21 cellular contexts compared by ENCODE assay signal in the genomic region with DNA sequence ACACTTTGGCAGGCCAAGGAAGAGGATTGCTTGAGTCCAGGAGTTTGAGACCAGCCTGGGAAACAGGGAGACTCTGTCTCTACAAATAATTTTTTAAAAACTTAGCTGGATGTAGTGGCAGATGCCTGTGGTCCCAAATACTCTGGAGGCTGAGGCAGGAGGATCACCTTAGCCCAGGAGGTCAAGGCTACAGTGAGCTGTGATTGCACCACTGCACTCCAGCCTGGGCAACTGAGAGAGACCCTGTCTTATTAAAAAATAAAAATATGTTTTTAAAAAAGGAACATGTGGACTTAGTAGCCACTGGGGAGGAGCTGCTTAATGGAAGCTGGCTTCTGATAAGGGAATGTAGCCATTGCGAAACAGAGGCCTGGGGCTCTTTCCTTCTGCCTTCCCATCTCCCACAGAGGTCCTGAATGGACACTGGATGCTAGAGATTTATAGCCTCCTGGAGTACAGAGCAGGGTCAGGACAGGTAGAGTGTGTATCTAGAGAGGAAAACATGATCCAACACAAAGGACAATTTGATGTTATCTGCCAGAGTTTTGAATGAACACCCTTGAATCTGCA. TPM values are rescaled to one million over a fixed set of nuclear protein-coding genes. Genes with fewer than 3 reads are reported as not detected.
"Had no signal": no experiment of that assay in that cellular context is flagged by ENCODE, and none has a peak within 500 bp of the region (broad histone marks: within the 10 kb centered on the region; RNA-seq: fewer than 3 reads in every experiment).

No MANE protein-coding gene starts in this region.

- H3K4me1 ChIP-seq: sigmoid colon, testis had no signal

- H3K4me3 Mint-ChIP-seq: immature natural killer cell; nephron progenitor cell; stimulated activated naive CD8-positive, alpha-beta T cell treated with anti-CD3 and anti-CD28 coated beads, Interleukin-15, amount 100 ng/mL, for 72 hours had no signal

- H3K27ac ChIP-seq: esophagus squamous epithelium, sigmoid colon, spleen, testis, VCaP had no signal

- H3K9me3 ChIP-seq: esophagus squamous epithelium, sigmoid colon, spleen, testis had no signal

- H3K4me1 Mint-ChIP-seq: immature natural killer cell; nephron progenitor cell; stimulated activated naive CD8-positive, alpha-beta T cell treated with anti-CD3 and anti-CD28 coated beads, Interleukin-15, amount 100 ng/mL, for 72 hours had no signal

- H3K27ac Mint-ChIP-seq: activated T-helper 2 cell treated with anti-CD3 and anti-CD28 coated beads, Interferon-gamma antibody, Interleukin-2, Interleukin-4, amounts not matched to agents 10 μg/mL and 5 μg/mL and 100 μg/mL, durations not matched to agents 14 hours and 24 hours and 36 hours; stimulated activated naive CD8-positive, alpha-beta T cell treated with anti-CD3 and anti-CD28 coated beads, Interleukin-15, amount 100 ng/mL, for 72 hours had no signal

- H3K27me3 ChIP-seq: esophagus squamous epithelium, sigmoid colon, spleen, testis had no signal

- DNase-seq: activated CD4-positive, alpha-beta T cell treated with anti-CD3 and anti-CD28 coated beads for 1 hour; activated CD4-positive, alpha-beta T cell treated with anti-CD3 and anti-CD28 coated beads, Interleukin-2, amount 50 U/mL, for 4 hours; activated naive CD4-positive, alpha-beta T cell treated with anti-CD3 and anti-CD28 coated beads, Interleukin-2, amount 50 U/mL, for 16 hours; activated T-cell treated with anti-CD3 and anti-CD28 coated beads for 4 hours; amniotic stem cell; caudate nucleus; esophagus squamous epithelium; head of caudate nucleus; immature natural killer cell; nephron progenitor cell; sigmoid colon; spleen; stimulated activated naive CD8-positive, alpha-beta T cell treated with anti-CD3 and anti-CD28 coated beads, Interleukin-15, amount 100 ng/mL, for 72 hours; T-helper 1 cell; testis had no signal

- H3K36me3 ChIP-seq: esophagus squamous epithelium, sigmoid colon, spleen had no signal

- ATAC-seq: stimulated activated naive CD8-positive, alpha-beta T cell treated with anti-CD3 and anti-CD28 coated beads, Interleukin-15, amount 100 ng/mL, for 72 hours had no signal

- H3K4me3 ChIP-seq: esophagus squamous epithelium, sigmoid colon, spleen, testis had no signal

- H3K9me3 Mint-ChIP-seq: activated T-helper 2 cell treated with anti-CD3 and anti-CD28 coated beads, Interferon-gamma antibody, Interleukin-2, Interleukin-4, amounts not matched to agents 10 μg/mL and 5 μg/mL and 100 μg/mL, durations not matched to agents 14 hours and 24 hours and 36 hours; immature natural killer cell had no signal

RNA-seq across cellular contexts. Expression of a gene that starts 45.7 kb away (rescaled TPM):
- total RNA-seq: activated T-helper 2 cell treated with anti-CD3 and anti-CD28 coated beads, Interferon-gamma antibody, Interleukin-2, Interleukin-4, amounts not matched to agents 10 μg/mL and 5 μg/mL and 100 μg/mL, durations not matched to agents 14 hours and 24 hours and 36 hours; esophagus squamous epithelium; frontal cortex; liver; pulmonary artery endothelial cell; sigmoid colon; ureter had no signal
- polyA plus RNA-seq: immature natural killer cell, liver had no signal
